In genomic region chr3:32460031-32460749, GRCh38 we compare ENCODE assay signal across 9 cellular contexts. TPM values are rescaled to one million over a fixed set of nuclear protein-coding genes. Genes with fewer than 3 reads are reported as not detected.
DNase-seq lines count a peak whose midpoint lies in the region; ATAC-seq, FAIRE-seq and TF ChIP-seq lines count a peak whose summit lies in the region.
"Had no signal": no experiment of that assay in that cellular context is flagged by ENCODE, and none has a peak within 500 bp of the region (broad histone marks: within the 10 kb centered on the region; RNA-seq: fewer than 3 reads in every experiment).

No MANE protein-coding gene starts in this region.

- in situ Hi-C loops in K562 (cut with MboI), result no loop called here

- H4K20me1 ChIP-seq in BLaER1 treated with 17β-estradiol and CSF1 and Interleukin-3, amounts not matched to agents 10 nM and 100 nM, result peaks cover 0 to 29% (median 15%) of the 10 kb centered on the region in 11 experiments; a peak in 10 of 22 replicates
- H4K20me1 ChIP-seq in K562 (replicated peaks; ENCODE audit: control insufficient read depth, insufficient read depth, low read length), result no peaks in the 10 kb centered on the region

- no TSS peak for BruUV-seq in K562 (replicated peaks; lab: Mats Ljungman, UMichigan)

- peaks cover 48 to 73% (median 66%) of the 10 kb centered on the region in 10 experiments for H3K4me1 ChIP-seq in BLaER1 treated with 17β-estradiol and CSF1 and Interleukin-3, amounts not matched to agents 10 nM and 100 nM
- peaks cover 0 to 17% of the 10 kb centered on the region in 2 experiments; a peak in 3 of 5 replicates for H3K4me1 ChIP-seq in K562 (replicated peaks in 1 of 2; ENCODE audit: control insufficient read depth in 2 of 2, insufficient read depth in 2 of 2, low read length in 2 of 2)

- H3K27me3 ChIP-seq in BLaER1 treated with 17β-estradiol and CSF1 and Interleukin-3, amounts not matched to agents 10 nM and 100 nM, result no peaks in the 10 kb centered on the region
- H3K27me3 ChIP-seq in K562 (ENCODE audit: control insufficient read depth in 2 of 2, insufficient read depth in 2 of 2, low read length in 2 of 2), result peaks cover 16 to 38% of the 10 kb centered on the region in 2 experiments; a peak in 4 of 5 replicates

- CTCF ChIA-PET in K562 (lab: Yijun Ruan, JAX; ENCODE audit: low intra/inter-chr PET ratio), result no interaction called here

- WGBS in K562 (ENCODE audit: insufficient coverage, low coverage, missing lambda C conversion rate), result 25% methylated on average over 15 of the region's 15 CpGs

- no peak overlapping the region for H2AFZ ChIP-seq in K562 (ENCODE audit: low read depth, low read length)

- peaks cover 0 to 23% (median 11%) of the 10 kb centered on the region in 11 experiments; a peak in 16 of 22 replicates for H3K36me3 ChIP-seq in BLaER1 treated with 17β-estradiol and CSF1 and Interleukin-3, amounts not matched to agents 10 nM and 100 nM
- no peaks in the 10 kb centered on the region for H3K36me3 ChIP-seq in K562 (ENCODE audit: control insufficient read depth, insufficient read depth, low read length)

- no peak for TF ChIP-seq EP300 in K562 (IDR thresholded peaks at IDR 0.05; ENCODE audit: low read length)

- no peak for TF ChIP-seq RAD21 in K562 (CRISPR knock-in tag; conservative IDR thresholded peaks at IDR 0.05 in 1 of 2, IDR thresholded peaks at IDR 0.05 in 1 of 2)

- no peaks in the 10 kb centered on the region for H3K9me3 ChIP-seq in BLaER1 treated with 17β-estradiol and CSF1 and Interleukin-3, amounts not matched to agents 10 nM and 100 nM (replicated peaks in 1 of 11)
- no peaks in the 10 kb centered on the region for H3K9me3 ChIP-seq in K562 (replicated peaks; ENCODE audit: control insufficient read depth, insufficient read depth, low read depth, low read length)

- H3K9me1 ChIP-seq in K562 (ENCODE audit: control insufficient read depth, insufficient read depth, low read length), result no peaks in the 10 kb centered on the region

- intact Hi-C loops in K562 (cut with micrococcal nuclease), result loop anchor here (10.0 kb wide), 1 partner anchor 285 kb away; no protein-coding TSS in a partner anchor

- TF ChIP-seq CTCF in K562 (IDR thresholded peaks at IDR 0.05 in 2 of 3, conservative IDR thresholded peaks at IDR 0.05 in 1 of 3; ENCODE audit: insufficient read depth in 2 of 3, low read depth in 1 of 3, low read length in 3 of 3), result no peak

- FAIRE-seq in K562 (lab: Jason Lieb, UNC), result no peak
- FAIRE-seq in HTR-8/SVneo (lab: Jason Lieb, UNC), result no peak
- FAIRE-seq: endometrium had no signal

- peak overlapping the region in 9 of 11 experiments; percentile 39 to 78 (median 54); a peak in 16 of 22 replicates for H3K27ac ChIP-seq in BLaER1 treated with 17β-estradiol and CSF1 and Interleukin-3, amounts not matched to agents 10 nM and 100 nM
- H3K27ac ChIP-seq in K562 (ENCODE audit: extremely low read depth, low read depth, low read length), result no peak overlapping the region
- H3K27ac ChIP-seq in skin epidermis, result peak overlapping the region in 16 of 21 experiments; percentile 6 to 91 (median 63)

- no peaks in the 10 kb centered on the region for H3K79me2 ChIP-seq in K562 (ENCODE audit: control insufficient read depth, insufficient read depth, low read length)

- peak overlapping the region in 7 of 11 experiments; percentile 3 to 65 (median 32); a peak in 11 of 22 replicates for H3K9ac ChIP-seq in BLaER1 treated with 17β-estradiol and CSF1 and Interleukin-3, amounts not matched to agents 10 nM and 100 nM
- no peak overlapping the region for H3K9ac ChIP-seq in K562 (ENCODE audit: insufficient read depth in 1 of 2, low read depth in 2 of 2, low read length in 2 of 2)

- peak overlapping the region; percentile 49 to 93 (median 84) for H3K4me2 ChIP-seq in BLaER1 treated with 17β-estradiol and CSF1 and Interleukin-3, amounts not matched to agents 10 nM and 100 nM
- no peak overlapping the region for H3K4me2 ChIP-seq in K562 (ENCODE audit: insufficient read depth, low read length)

- peak; percentile 77 for ATAC-seq in GM19372 (IDR thresholded peaks at IDR 0.05; ENCODE audit: low read depth, unreplicated experiment)
- peak; percentile 75 for ATAC-seq in HG03439 (IDR thresholded peaks at IDR 0.05; ENCODE audit: unreplicated experiment)
- peak; percentile 39 for ATAC-seq in K562

- peak overlapping the region in 1 of 10 experiments; percentile 42; a peak in 4 of 20 replicates for H3K4me3 ChIP-seq in BLaER1 treated with 17β-estradiol and CSF1 and Interleukin-3, amounts not matched to agents 10 nM and 100 nM
- H3K4me3 ChIP-seq in K562 (no peak overlapping the region), skin epidermis (no peak overlapping the region)

- no peak for TF ChIP-seq POLR2A in K562 (conservative IDR thresholded peaks at IDR 0.05)

- POLR2A ChIA-PET in K562 (lab: Yijun Ruan, JAX), result interaction anchor here (0.6 to 1.2 kb wide), 2 partner anchors 10 to 256 kb away, joined by 3 to 4 read pairs; no protein-coding TSS in a partner anchor

- peak; percentile 77 for DNase-seq in T follicular helper cell (ENCODE audit: low read depth)
- peak in 1 of 4 experiments; percentile 5 for DNase-seq in K562 (ENCODE audit: extremely low read depth in 1 of 4, low spot score in 3 of 4)
- no peak for DNase-seq in NOMO-1 (lab: John Stamatoyannopoulos, UW; ENCODE audit: unreplicated experiment in 2 of 2)
- no peak for DNase-seq in HTR-8/SVneo (ENCODE audit: insufficient read length, low spot score)

TF ChIP-seq in K562, 482 proteins besides CTCF, POLR2A, EP300 and RAD21:
- TF ChIP-seq NFIC (IDR thresholded peaks at IDR 0.05) (0 out of 2 replicates have a peak, but pooled peaks have one; percentile 8), NELFE (IDR thresholded peaks at IDR 0.05; ENCODE audit: insufficient read depth, insufficient read length) (no peak), RFX1 (IDR thresholded peaks at IDR 0.05) (peak; percentile 89), ERF (CRISPR knock-in tag; IDR thresholded peaks at IDR 0.05) (no peak), HMG20A (CRISPR knock-in tag; conservative IDR thresholded peaks at IDR 0.05) (no peak), ZNF274 (IDR thresholded peaks at IDR 0.05; ENCODE audit: borderline replicate concordance, low read depth, low read length) (no peak), GATA2 (CRISPR knock-in tag; IDR thresholded peaks at IDR 0.05) (no peak), NCOA2 (IDR thresholded peaks at IDR 0.05; ENCODE audit: partially characterized antibody in 2 of 2) (no peak), FOXK2 (conservative IDR thresholded peaks at IDR 0.05 in 1 of 2, IDR thresholded peaks at IDR 0.05 in 1 of 2; ENCODE audit: low read depth in 2 of 2) (no peak)

RNA-seq across cellular contexts. Expression of gene CMTM6, which starts 42.5 kb away (rescaled TPM):
- total RNA-seq in K562 (2011; cell fraction: chromatin; rRNA removed; ENCODE audit: low replicate concordance), result 12.5 and 35.1 TPM in 2 replicates
- total RNA-seq in K562 (2011; cell fraction: nucleolus; rRNA removed), result 11.8 and 13.0 TPM in 2 replicates
- total RNA-seq in K562 (2011; cell fraction: nucleoplasm; rRNA removed), result 29.2 and 59.8 TPM in 2 replicates
- total RNA-seq in K562 (2014; rRNA removed) (13.1 and 14.9 TPM in 2 replicates), K562 (2014; rRNA removed; fragmentation: Illumina TruSeq; extraction: Trizol) (30.2 and 36.6 TPM in 2 replicates), K562 (2015; rRNA removed; fragmentation: Illumina TruSeq; extraction: Trizol) (35.5 and 39.7 TPM in 2 replicates), K562 (2021) (19.5 TPM in 2 replicates)
- polyA plus RNA-seq in K562 (2011; rRNA removed) (19.0 and 27.8 TPM in 2 replicates), K562 (2014; fragmentation: Illumina TruSeq; extraction: Trizol) (18.9 and 21.3 TPM in 2 replicates), K562 (2014; fragmentation: Nextera tagmentation; extraction: Ambion mirVana) (1 to 10 TPM; 8.9 to 9.2 TPM), K562 (2014; rRNA removed) (19.5 and 21.8 TPM in 2 replicates)
- polyA plus RNA-seq in K562 (2011; cell fraction: cytosol; rRNA removed), result 5.3 and 11.6 TPM in 2 replicates
- polyA plus RNA-seq in K562 (2011; cell fraction: nucleus; rRNA removed), result 5.5 and 9.9 TPM in 2 replicates
- 18.1 and 19.3 TPM in 2 replicates for polyA plus RNA-seq in K562 (2012)
- 20.5 and 22.6 TPM in 2 replicates for polyA minus RNA-seq in K562 (2011; rRNA and poly(A)+ RNA removed)
- polyA minus RNA-seq in K562 (2011; cell fraction: cytosol; rRNA and poly(A)+ RNA removed), result 5.8 and 9.8 TPM in 2 replicates
- 4.2 and 7.9 TPM in 2 replicates for polyA minus RNA-seq in K562 (2011; cell fraction: nucleus; rRNA and poly(A)+ RNA removed)

Comparison
In these comparisons a context has a peak if more than half of its experiments do, and no peak if none do; other contexts are left out.
1. H3K9ac ChIP-seq: peak in BLaER1 treated with 17β-estradiol and CSF1 and Interleukin-3, amounts not matched to agents 10 nM and 100 nM (7 of 11); none in K562 (0 of 2).
2. Peak in every context shown above with its lines, with median percentiles within 50 percentile points of each other: ATAC-seq.